2 cellular contexts compared by ENCODE assay signal in genomic region chr9:114693248-114693895, GRCh38.
TF ChIP-seq lines count a peak whose summit lies in the region.

No MANE protein-coding gene starts in this region.

TF ChIP-seq in SK-N-SH, 30 proteins besides CTCF, POLR2A, EP300 and RAD21 (continued from another document):
- TF ChIP-seq NRF1 (IDR thresholded peaks at IDR 0.05; ENCODE audit: low read depth, low read length) (no peak), MEF2A (IDR thresholded peaks at IDR 0.05; ENCODE audit: borderline replicate concordance, low read depth) (no peak), EZH2phosphoT487 (IDR thresholded peaks at IDR 0.05; ENCODE audit: borderline replicate concordance, low read depth) (no peak), ZBTB33 (IDR thresholded peaks at IDR 0.05; ENCODE audit: borderline replicate concordance, low read depth) (no peak), CHD2 (IDR thresholded peaks at IDR 0.05; ENCODE audit: low read length, partially characterized antibody) (no peak)

TF ChIP-seq in SK-N-SH treated with all-trans-retinoic acid at 6 μM for 48 hours, 23 proteins besides CTCF, POLR2A, EP300 and RAD21 (continued from another document):
- no peak for TF ChIP-seq CREB5 (CRISPR knock-in tag; IDR thresholded peaks at IDR 0.05; ENCODE audit: low read depth)
- TF ChIP-seq ZC3H10 (CRISPR knock-in tag; IDR thresholded peaks at IDR 0.05) = no peak
- no peak for TF ChIP-seq TCF4 (CRISPR knock-in tag; IDR thresholded peaks at IDR 0.05; ENCODE audit: borderline replicate concordance)
- TF ChIP-seq ZNF8 (CRISPR knock-in tag; IDR thresholded peaks at IDR 0.05) = no peak
- no peak for TF ChIP-seq BACH2 (CRISPR knock-in tag; IDR thresholded peaks at IDR 0.05; ENCODE audit: borderline replicate concordance)
- TF ChIP-seq ZNF565 (CRISPR knock-in tag; conservative IDR thresholded peaks at IDR 0.05; ENCODE audit: low read depth) = no peak
- no peak for TF ChIP-seq ISL1 (CRISPR knock-in tag; IDR thresholded peaks at IDR 0.05)
- no peak for TF ChIP-seq PATZ1 (CRISPR knock-in tag; IDR thresholded peaks at IDR 0.05; ENCODE audit: borderline replicate concordance)
- no peak for TF ChIP-seq RARB (CRISPR knock-in tag; IDR thresholded peaks at IDR 0.05)
TF ChIP-seq in SK-N-SH treated with all-trans-retinoic acid at 6 μM for 48 hours: peak in this region for 0.
